Comparison of ENCODE assay signal across 12 cellular contexts in genomic region chr11:2574553-2575535, GRCh38.
DNase-seq lines count a peak whose midpoint lies in the region; ATAC-seq and TF ChIP-seq lines count a peak whose summit lies in the region.
"Had no signal": no experiment of that assay in that cellular context is flagged by ENCODE, and none has a peak within 500 bp of the region (broad histone marks: within the 10 kb centered on the region; RNA-seq: fewer than 3 reads in every experiment).

No MANE protein-coding gene starts in this region.

- CTCF ChIA-PET in activated CD8-positive, alpha-beta T cell treated with anti-CD3 and anti-CD28 coated beads, Interleukin-2, amount 10 ng/mL, durations not matched to agents 7 days and 5 days (lab: Charles Lee), result no interaction called here

- H3K9me3 Mint-ChIP-seq in activated CD8-positive, alpha-beta T cell treated with anti-CD3 and anti-CD28 coated beads, Interleukin-2, amount 10 ng/mL, durations not matched to agents 7 days and 5 days (ENCODE audit: insufficient read depth), result no peaks in the 10 kb centered on the region
- H3K9me3 Mint-ChIP-seq: activated B cell treated with CpG ODN at 0.5 μM for 24 hours; activated T-helper 2 cell treated with anti-CD3 and anti-CD28 coated beads, Interferon-gamma antibody, Interleukin-2, Interleukin-4, amounts not matched to agents 10 μg/mL and 5 μg/mL and 100 μg/mL, durations not matched to agents 14 hours and 24 hours and 36 hours had no signal

- H3K4me1 Mint-ChIP-seq in activated CD8-positive, alpha-beta T cell treated with anti-CD3 and anti-CD28 coated beads, Interleukin-2, amount 10 ng/mL, durations not matched to agents 7 days and 5 days (ENCODE audit: low read depth), result no peaks in the 10 kb centered on the region
- H3K4me1 Mint-ChIP-seq: activated B cell treated with CpG ODN at 0.5 μM for 24 hours had no signal

- H3K27me3 ChIP-seq in adrenal gland, result no peaks in the 10 kb centered on the region

- H3K27ac ChIP-seq in adrenal gland, result peak overlapping the region in 1 of 5 donors; percentile 5

- no peaks in the 10 kb centered on the region for H3K4me1 ChIP-seq in adrenal gland (replicated peaks in 1 of 2)

- no peak overlapping the region for H3K27ac Mint-ChIP-seq in activated CD8-positive, alpha-beta T cell treated with anti-CD3 and anti-CD28 coated beads, Interleukin-2, amount 10 ng/mL, durations not matched to agents 7 days and 5 days
- H3K27ac Mint-ChIP-seq: activated B cell treated with CpG ODN at 0.5 μM for 24 hours; activated T-helper 2 cell treated with anti-CD3 and anti-CD28 coated beads, Interferon-gamma antibody, Interleukin-2, Interleukin-4, amounts not matched to agents 10 μg/mL and 5 μg/mL and 100 μg/mL, durations not matched to agents 14 hours and 24 hours and 36 hours had no signal

- peaks cover 0 to 68% of the 10 kb centered on the region in 2 donors for H3K36me3 ChIP-seq in adrenal gland (replicated peaks in 1 of 2)

- no peaks in the 10 kb centered on the region for H3K27me3 Mint-ChIP-seq in activated CD8-positive, alpha-beta T cell treated with anti-CD3 and anti-CD28 coated beads, Interleukin-2, amount 10 ng/mL, durations not matched to agents 7 days and 5 days (ENCODE audit: low read depth)
- H3K27me3 Mint-ChIP-seq: activated B cell treated with CpG ODN at 0.5 μM for 24 hours had no signal

- TF ChIP-seq CTCF in adrenal gland (IDR thresholded peaks at IDR 0.05) (no peak), GM10266 (IDR thresholded peaks at IDR 0.05; ENCODE audit: control insufficient read depth, insufficient read depth, low read depth, missing control alignments) (no peak)

- no peak for ATAC-seq in activated CD8-positive, alpha-beta T cell treated with anti-CD3 and anti-CD28 coated beads, Interleukin-2, amount 10 ng/mL, durations not matched to agents 7 days and 5 days

- no peak overlapping the region for H3K4me3 ChIP-seq in adrenal gland
- H3K4me3 ChIP-seq in skeletal muscle cell (ENCODE audit: low read depth, low read length), result no peak overlapping the region

- no peaks in the 10 kb centered on the region for H3K9me3 ChIP-seq in adrenal gland (replicated peaks in 1 of 3)

- H3K36me3 Mint-ChIP-seq in activated CD8-positive, alpha-beta T cell treated with anti-CD3 and anti-CD28 coated beads, Interleukin-2, amount 10 ng/mL, durations not matched to agents 7 days and 5 days (ENCODE audit: low read depth), result no peaks in the 10 kb centered on the region

- TF ChIP-seq POLR2A in adrenal gland (IDR thresholded peaks at IDR 0.05), result no peak

- H3K4me3 Mint-ChIP-seq in activated CD8-positive, alpha-beta T cell treated with anti-CD3 and anti-CD28 coated beads, Interleukin-2, amount 10 ng/mL, durations not matched to agents 7 days and 5 days, result no peak overlapping the region
- H3K4me3 Mint-ChIP-seq: activated B cell treated with CpG ODN at 0.5 μM for 24 hours had no signal

- intact Hi-C loops in adrenal gland (cut with DNase I), result no loop called here

- POLR2A ChIA-PET in activated CD8-positive, alpha-beta T cell treated with anti-CD3 and anti-CD28 coated beads, Interleukin-2, amount 10 ng/mL, durations not matched to agents 7 days and 5 days (lab: Charles Lee), result no interaction called here

- WGBS in adrenal gland, 4 donors, result 93 to 94% (median 93%) methylated on average over 9 to 45 of the region's 45 CpGs

- DNase-seq in NCI-H69 (lab: John Stamatoyannopoulos, UW) (peak; percentile 79), adrenal gland (peak in 5 of 7 donors; percentile 2 to 48 (median 13)), islet precursor cell (peak; percentile 52), skeletal muscle cell (ENCODE audit: low read depth) (peak; percentile 11), GM10266 (ENCODE audit: extremely low spot score) (no peak), NCI-H2029 treated with DMSO at 0.1 percent for 48 hours (lab: John Stamatoyannopoulos, UW) (no peak)
- no peak for DNase-seq in activated CD8-positive, alpha-beta T cell treated with anti-CD3 and anti-CD28 coated beads, Interleukin-2, amount 10 ng/mL, durations not matched to agents 7 days and 5 days
- DNase-seq: foreskin fibroblast, NCI-H2107, retina had no signal

Comparison
In these comparisons a context has a peak if more than half of its experiments do, and no peak if none do; other contexts are left out.
1. DNase-seq: peak in NCI-H69 (single experiment), adrenal gland (5 of 7), islet precursor cell (single experiment) and skeletal muscle cell (single experiment); none in activated CD8-positive, alpha-beta T cell treated with anti-CD3 and anti-CD28 coated beads, Interleukin-2, amount 10 ng/mL, durations not matched to agents 7 days and 5 days (single experiment), GM10266 (single experiment) and NCI-H2029 treated with DMSO at 0.1 percent for 48 hours (single experiment).